Comparison of ENCODE assay signal across 12 cellular contexts in genomic region chr2:170966648-170967396, GRCh38. TPM values are rescaled to one million over a fixed set of nuclear protein-coding genes. Genes with fewer than 3 reads are reported as not detected.
A peak's percentile ranks its signal among the peaks of the same experiment; 100 is the strongest.
DNase-seq lines count a peak whose midpoint lies in the region; ATAC-seq and TF ChIP-seq lines count a peak whose summit lies in the region.
"Had no signal": no experiment of that assay in that cellular context is flagged by ENCODE, and none has a peak within 500 bp of the region (broad histone marks: within the 10 kb centered on the region; RNA-seq: fewer than 3 reads in every experiment).

No MANE protein-coding gene starts in this region.

- DNase-seq in Caki2 (ENCODE audit: low read depth) (peak; percentile 52), HuH-7 (ENCODE audit: low spot score) (peak; percentile 42), astrocyte of the cerebellum (ENCODE audit: low read depth) (no peak), mesothelial cell of epicardium (ENCODE audit: low spot score in 2 of 2, unreplicated experiment in 2 of 2) (no peak), HuH-7.5 (ENCODE audit: low spot score) (no peak)
- DNase-seq in naive thymus-derived CD4-positive, alpha-beta T cell: no peak
- DNase-seq in activated effector memory CD4-positive, alpha-beta T cell treated with anti-CD3 and anti-CD28 coated beads, Interleukin-2, amount 50 U/mL, for 16 hours: no peak
- DNase-seq: activated CD4-positive, alpha-beta T cell treated with anti-CD3 and anti-CD28 coated beads, Interleukin-2, amount 50 U/mL, for 48 hours; dorsolateral prefrontal cortex; lower lobe of right lung; NCI-H2081 treated with DMSO at 0.1 percent for 48 hours had no signal

- TF ChIP-seq CTCF in astrocyte of the cerebellum (IDR thresholded peaks at IDR 0.05; ENCODE audit: low read depth, low read length, missing control alignments) (peak; percentile 19), mesothelial cell of epicardium (IDR thresholded peaks at IDR 0.05; ENCODE audit: unreplicated experiment) (no peak)

- intact Hi-C loops in naive thymus-derived CD4-positive, alpha-beta T cell (cut with micrococcal nuclease): loop anchor here in 1 of 2 donors (1.0 kb wide), 1 partner anchor 449 kb away; no protein-coding TSS in a partner anchor

- H3K36me3 ChIP-seq in naive thymus-derived CD4-positive, alpha-beta T cell (ENCODE audit: control insufficient read depth in 2 of 3, insufficient read depth in 3 of 3, low read length in 3 of 3): peaks cover 8 to 44% (median 9%) of the 10 kb centered on the region in 3 experiments

- H3K4me1 Mint-ChIP-seq in naive thymus-derived CD4-positive, alpha-beta T cell: no peaks in the 10 kb centered on the region
- H3K4me1 Mint-ChIP-seq in mesothelial cell of epicardium: peaks cover 16% of the 10 kb centered on the region

- H3K27me3 ChIP-seq in naive thymus-derived CD4-positive, alpha-beta T cell (ENCODE audit: control insufficient read depth in 2 of 2, insufficient read depth in 2 of 2, low read length in 2 of 2): no peaks in the 10 kb centered on the region
- H3K27me3 ChIP-seq: dorsolateral prefrontal cortex had no signal

- H3K36me3 Mint-ChIP-seq in naive thymus-derived CD4-positive, alpha-beta T cell: peaks cover 3 to 44% (median 15%) of the 10 kb centered on the region in 5 donors
- H3K36me3 Mint-ChIP-seq in mesothelial cell of epicardium: peaks cover 37% of the 10 kb centered on the region

- H3K4me3 Mint-ChIP-seq in naive thymus-derived CD4-positive, alpha-beta T cell: no peak overlapping the region
- no peak overlapping the region for H3K4me3 Mint-ChIP-seq in mesothelial cell of epicardium

- no peak overlapping the region for H3K27ac ChIP-seq in naive thymus-derived CD4-positive, alpha-beta T cell (ENCODE audit: low read depth, low read length)
- H3K27ac ChIP-seq: dorsolateral prefrontal cortex, lower lobe of right lung had no signal

- in situ Hi-C loops in Caki2 (cut with HindIII; ENCODE audit: low pct_unique_long_range_greater_than_20kb, low sequenced_read_pairs) (no loop called here), astrocyte of the cerebellum (cut with HindIII; ENCODE audit: low sequenced_read_pairs) (loop anchor here (5.0 to 25.0 kb wide), 2 partner anchors 190 to 445 kb away; no protein-coding TSS in a partner anchor)

- H3K4me3 ChIP-seq in astrocyte of the cerebellum (ENCODE audit: low read depth, low read length): no peak overlapping the region
- H3K4me3 ChIP-seq in naive thymus-derived CD4-positive, alpha-beta T cell (ENCODE audit: low read length): no peak overlapping the region
- H3K4me3 ChIP-seq: dorsolateral prefrontal cortex, lower lobe of right lung had no signal

- peak; percentile 47 for ATAC-seq in naive thymus-derived CD4-positive, alpha-beta T cell
- no peak for ATAC-seq in HG02852 (IDR thresholded peaks at IDR 0.05; ENCODE audit: unreplicated experiment)

- H3K9me3 Mint-ChIP-seq in naive thymus-derived CD4-positive, alpha-beta T cell: peaks cover 0 to 3% (median 0%) of the 10 kb centered on the region in 11 donors
- no peaks in the 10 kb centered on the region for H3K9me3 Mint-ChIP-seq in mesothelial cell of epicardium

- POLR2A ChIA-PET in naive thymus-derived CD4-positive, alpha-beta T cell (lab: Charles Lee): interaction anchor here (1.0 kb wide), 1 partner anchor 449 kb away, joined by 4 read pairs; no protein-coding TSS in a partner anchor

- H3K27me3 Mint-ChIP-seq in naive thymus-derived CD4-positive, alpha-beta T cell: no peaks in the 10 kb centered on the region
- no peaks in the 10 kb centered on the region for H3K27me3 Mint-ChIP-seq in mesothelial cell of epicardium (ENCODE audit: low read depth)

- CTCF ChIA-PET in naive thymus-derived CD4-positive, alpha-beta T cell (lab: Charles Lee): interaction anchor here (0.6 to 2.2 kb wide), 4 partner anchors 9 to 450 kb away, joined by 3 to 11 read pairs (median 4); no protein-coding TSS in a partner anchor

- peak overlapping the region in 3 of 9 donors; percentile 8 to 42 (median 20) for H3K27ac Mint-ChIP-seq in naive thymus-derived CD4-positive, alpha-beta T cell
- H3K27ac Mint-ChIP-seq in mesothelial cell of epicardium: no peak overlapping the region

- H3K4me1 ChIP-seq in naive thymus-derived CD4-positive, alpha-beta T cell (ENCODE audit: control insufficient read depth in 2 of 2, insufficient read depth in 2 of 2, low read length in 2 of 2): no peaks in the 10 kb centered on the region
- H3K4me1 ChIP-seq: lower lobe of right lung had no signal

- no peaks in the 10 kb centered on the region for H3K9me3 ChIP-seq in naive thymus-derived CD4-positive, alpha-beta T cell (ENCODE audit: control insufficient read depth in 2 of 3, low read length in 3 of 3)
- H3K9me3 ChIP-seq: lower lobe of right lung had no signal

RNA-seq across cellular contexts. Expression of gene GORASP2, which starts 37.8 kb away (rescaled TPM):
- total RNA-seq in Caki2 (2014; rRNA removed; shearing (Covaris generic); ENCODE audit: low replicate concordance): 59.3 and 67.8 TPM in 2 replicates
- 10 to 100 TPM; 65.2 to 79.2 (median 73.2) TPM for total RNA-seq in naive thymus-derived CD4-positive, alpha-beta T cell
- polyA plus RNA-seq in naive thymus-derived CD4-positive, alpha-beta T cell: 100 to 1,000 TPM in 1 of 2 donors, 10 to 100 TPM in 1; 93.5 to 104 TPM
- total RNA-seq in mesothelial cell of epicardium: 85.5 to 91.1 TPM (median 86.8 TPM) in 3 replicates

Comparison
In these comparisons a context has a peak if more than half of its experiments do, and no peak if none do; other contexts are left out.
1. DNase-seq: peak in Caki2 (single experiment) and HuH-7 (single experiment); none in astrocyte of the cerebellum (single experiment), naive thymus-derived CD4-positive, alpha-beta T cell (0 of 9), mesothelial cell of epicardium (0 of 2), HuH-7.5 (single experiment) and activated effector memory CD4-positive, alpha-beta T cell treated with anti-CD3 and anti-CD28 coated beads, Interleukin-2, amount 50 U/mL, for 16 hours (single experiment).